In the genomic region with DNA sequence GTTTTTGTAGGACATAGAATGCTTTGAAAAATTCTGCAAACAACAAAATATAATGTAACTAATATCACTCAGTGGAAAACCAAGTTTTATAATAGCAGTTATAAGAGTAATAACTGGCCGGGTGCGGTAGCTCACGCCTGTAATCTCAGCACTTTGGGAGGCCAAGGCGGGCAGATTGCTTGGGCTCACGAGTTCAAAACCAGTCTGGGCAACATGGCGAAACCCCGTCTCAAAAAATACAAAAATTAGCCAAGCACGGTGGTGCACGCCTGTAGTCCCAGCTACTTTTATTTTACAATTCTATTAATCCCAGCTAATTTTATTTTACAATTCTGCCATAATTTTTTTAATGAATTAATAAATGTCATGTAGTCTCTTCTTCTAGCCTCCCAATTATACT, we compare ENCODE assay signal across 14 cellular contexts. TPM values are rescaled to one million over a fixed set of nuclear protein-coding genes. Genes with fewer than 3 reads are reported as not detected.
A peak's percentile ranks its signal among the peaks of the same experiment; 100 is the strongest.
DNase-seq lines count a peak whose midpoint lies in the region; ATAC-seq and TF ChIP-seq lines count a peak whose summit lies in the region.
"Had no signal": no experiment of that assay in that cellular context is flagged by ENCODE, and none has a peak within 500 bp of the region (broad histone marks: within the 10 kb centered on the region; RNA-seq: fewer than 3 reads in every experiment).

No MANE protein-coding gene starts in this region.

- WGBS in heart left ventricle, 4 donors, result 94 to 95% (median 94%) methylated on average over 9 of the region's 9 CpGs

- H3K4me2 ChIP-seq in BLaER1, result peak overlapping the region; percentile 88

- no peak for TF ChIP-seq CTCF in GM12865 (IDR thresholded peaks at IDR 0.05; ENCODE audit: insufficient read depth, low read depth, low read length, missing control alignments)
- no peak for TF ChIP-seq CTCF in lower lobe of right lung (IDR thresholded peaks at IDR 0.05)
- TF ChIP-seq CTCF in heart left ventricle (IDR thresholded peaks at IDR 0.05), result no peak

- peaks cover 2% of the 10 kb centered on the region for H3K36me3 Mint-ChIP-seq in activated CD4-positive, alpha-beta memory T cell treated with anti-CD3 and anti-CD28 coated beads for 36 hours

- H3K27me3 ChIP-seq in BLaER1, result no peaks in the 10 kb centered on the region
- H3K27me3 ChIP-seq in lower lobe of right lung (ENCODE audit: low read depth), result no peaks in the 10 kb centered on the region
- H3K27me3 ChIP-seq in heart left ventricle, result no peaks in the 10 kb centered on the region

- H3K4me3 ChIP-seq in BLaER1 (no peak overlapping the region), GM12865 (ENCODE audit: low read depth, low read length) (peak overlapping the region; percentile 96), lower lobe of right lung (peak overlapping the region; percentile 80), heart left ventricle (peak overlapping the region in 3 of 12 donors; percentile 2 to 97 (median 83))

- H3K4me3 Mint-ChIP-seq in activated CD4-positive, alpha-beta memory T cell treated with anti-CD3 and anti-CD28 coated beads for 36 hours, result peak overlapping the region; percentile 82

- ATAC-seq in lower lobe of right lung (no peak), heart left ventricle (no peak), left lobe of liver (no peak), GM21786 (IDR thresholded peaks at IDR 0.05; ENCODE audit: unreplicated experiment) (no peak)
- ATAC-seq: left colon had no signal

- H3K9me3 ChIP-seq in BLaER1 (no peaks in the 10 kb centered on the region), lower lobe of right lung (no peaks in the 10 kb centered on the region), heart left ventricle (no peaks in the 10 kb centered on the region)

- peak overlapping the region; percentile 50 for H3K27ac Mint-ChIP-seq in activated CD4-positive, alpha-beta memory T cell treated with anti-CD3 and anti-CD28 coated beads for 36 hours

- no peak overlapping the region for H3K27ac ChIP-seq in BLaER1
- no peak overlapping the region for H3K27ac ChIP-seq in lower lobe of right lung
- H3K27ac ChIP-seq in heart left ventricle, result no peak overlapping the region
- H3K27ac ChIP-seq: C4-2B, parathyroid adenoma had no signal

- DNase-seq in GM12865 (ENCODE audit: low read depth), result no peak
- DNase-seq in activated CD4-positive, alpha-beta memory T cell treated with anti-CD3 and anti-CD28 coated beads for 36 hours, result no peak
- no peak for DNase-seq in lower lobe of right lung
- DNase-seq in heart left ventricle, result no peak
- no peak for DNase-seq in stimulated activated naive CD4-positive, alpha-beta T cell treated with Interleukin-2 at 50 U/mL for 16 hours (lab: John Stamatoyannopoulos, UW)
- DNase-seq in left lobe of liver (ENCODE audit: low spot score), result no peak
- DNase-seq: glutamatergic neuron, H7, left colon, NCI-H187 treated with DMSO at 0.1 percent for 48 hours had no signal

- CTCF ChIA-PET in activated CD4-positive, alpha-beta memory T cell treated with anti-CD3 and anti-CD28 coated beads for 36 hours (lab: Charles Lee), result interaction anchor here (1.0 to 3.5 kb wide), 3 partner anchors 37 to 80 kb away, joined by 3 to 11 read pairs (median 7); a partner anchor contains a TSS

- intact Hi-C loops in activated CD4-positive, alpha-beta memory T cell treated with anti-CD3 and anti-CD28 coated beads for 36 hours (cut with micrococcal nuclease), result loop anchor here (5.0 to 10.0 kb wide), 3 partner anchors 78 to 1745 kb away; a partner anchor contains a TSS
- intact Hi-C loops in lower lobe of right lung (cut with DNase I) (no loop called here), heart left ventricle (cut with DNase I) (loop anchor here in 5 of 10 donors (5.0 to 10.0 kb wide), 4 partner anchors 43 to 78 kb away; a partner anchor contains a TSS)

- peaks cover 5% of the 10 kb centered on the region for H3K36me3 ChIP-seq in BLaER1
- peaks cover 5% of the 10 kb centered on the region for H3K36me3 ChIP-seq in lower lobe of right lung
- H3K36me3 ChIP-seq in heart left ventricle, result peaks cover 0 to 4% (median 0%) of the 10 kb centered on the region in 9 donors

- H3K4me1 Mint-ChIP-seq in activated CD4-positive, alpha-beta memory T cell treated with anti-CD3 and anti-CD28 coated beads for 36 hours (ENCODE audit: low read depth), result peaks cover 46% of the 10 kb centered on the region

- H4K20me1 ChIP-seq in BLaER1, result peaks cover 52% of the 10 kb centered on the region

- no peak overlapping the region for H3K9ac ChIP-seq in BLaER1
- H3K9ac ChIP-seq: parathyroid adenoma had no signal

- TF ChIP-seq POLR2A in heart left ventricle (IDR thresholded peaks at IDR 0.05), result no peak

- no peaks in the 10 kb centered on the region for H3K9me3 Mint-ChIP-seq in activated CD4-positive, alpha-beta memory T cell treated with anti-CD3 and anti-CD28 coated beads for 36 hours

- H3K27me3 Mint-ChIP-seq in activated CD4-positive, alpha-beta memory T cell treated with anti-CD3 and anti-CD28 coated beads for 36 hours, result no peaks in the 10 kb centered on the region

- POLR2A ChIA-PET in activated CD4-positive, alpha-beta memory T cell treated with anti-CD3 and anti-CD28 coated beads for 36 hours (lab: Charles Lee), result interaction anchor here (1.5 to 4.8 kb wide), 2 partner anchors 9 to 29 kb away, joined by 4 to 44 read pairs; no protein-coding TSS in a partner anchor

- peaks cover 40% of the 10 kb centered on the region for H3K4me1 ChIP-seq in BLaER1
- peaks cover 51% of the 10 kb centered on the region for H3K4me1 ChIP-seq in lower lobe of right lung
- peaks cover 0 to 55% (median 13%) of the 10 kb centered on the region in 12 donors for H3K4me1 ChIP-seq in heart left ventricle
- H3K4me1 ChIP-seq: parathyroid adenoma had no signal

RNA-seq across cellular contexts. Expression of a gene that starts 2.3 kb away (rescaled TPM):
- total RNA-seq in activated CD4-positive, alpha-beta memory T cell treated with anti-CD3 and anti-CD28 coated beads for 36 hours, result 10 to 100 TPM; 39.9 to 41.3 TPM
- total RNA-seq in lower lobe of right lung (34.6 TPM), heart left ventricle (10 to 100 TPM; 11.7 to 26.6 (median 15.7) TPM), left lobe of liver (10.7 TPM)
- polyA plus RNA-seq in heart left ventricle, result 1 to 10 TPM; 2.7 to 5.4 TPM
